Comparison of ENCODE assay signal across 20 cellular contexts in the genomic region with DNA sequence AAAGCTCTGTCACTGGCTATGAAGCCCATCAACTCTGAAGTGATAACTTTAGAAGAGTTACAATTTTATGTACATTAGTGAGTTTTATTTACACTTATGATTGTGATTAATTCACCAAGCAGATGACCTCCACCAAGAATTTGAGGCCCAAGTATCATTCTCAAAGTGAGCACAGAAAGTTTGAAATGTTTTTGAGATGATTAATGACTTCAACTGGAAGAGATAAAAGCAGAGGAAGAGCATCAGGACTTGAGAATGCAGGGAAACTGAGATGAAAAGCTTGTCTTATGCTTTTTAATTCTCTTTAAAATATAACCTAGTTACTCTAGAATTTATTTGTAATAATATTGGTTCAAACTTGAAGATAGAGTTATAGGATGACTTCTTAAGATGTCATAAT.
DNase-seq lines count a peak whose midpoint lies in the region; TF ChIP-seq lines count a peak whose summit lies in the region.
"Had no signal": no experiment of that assay in that cellular context is flagged by ENCODE, and none has a peak within 500 bp of the region (broad histone marks: within the 10 kb centered on the region; RNA-seq: fewer than 3 reads in every experiment).

No MANE protein-coding gene starts in this region.

- H3K27me3 ChIP-seq in GM23248 (replicated peaks; ENCODE audit: insufficient read depth) (no peaks in the 10 kb centered on the region), SK-N-SH (ENCODE audit: insufficient read depth) (no peaks in the 10 kb centered on the region), smooth muscle cell (ENCODE audit: low read depth) (no peaks in the 10 kb centered on the region), breast epithelium (no peaks in the 10 kb centered on the region)
- H3K27me3 ChIP-seq: Peyer's patch, SJSA1 had no signal

- intact Hi-C loops in breast epithelium (cut with DNase I; ENCODE audit: low total_unique reads) = no loop called here

- H2AFZ ChIP-seq in GM23248 (no peak overlapping the region), SK-N-SH (ENCODE audit: low read depth) (peak overlapping the region; percentile 7; the same call in 1 of the 2 replicates), smooth muscle cell (ENCODE audit: low read depth) (no peak overlapping the region)

- H3K4me1 ChIP-seq in GM23248 (ENCODE audit: insufficient read depth) (peaks cover 11% of the 10 kb centered on the region), SK-N-SH (ENCODE audit: control insufficient read depth in 1 of 2, insufficient read depth in 2 of 2, low read depth in 1 of 2, low read length in 1 of 2) (peaks cover 0 to 9% of the 10 kb centered on the region in 2 experiments; a peak in 3 of 4 replicates), smooth muscle cell (ENCODE audit: low read depth) (no peaks in the 10 kb centered on the region), breast epithelium (no peaks in the 10 kb centered on the region)
- H3K4me1 ChIP-seq: Peyer's patch had no signal

- H3K9me3 ChIP-seq in GM23248 (ENCODE audit: low read depth) = no peaks in the 10 kb centered on the region
- H3K9me3 ChIP-seq in SK-N-SH = no peaks in the 10 kb centered on the region
- no peaks in the 10 kb centered on the region for H3K9me3 ChIP-seq in smooth muscle cell (replicated peaks; ENCODE audit: low read depth)
- H3K9me3 ChIP-seq in breast epithelium = no peaks in the 10 kb centered on the region
- H3K9me3 ChIP-seq: Peyer's patch, SJSA1 had no signal

- POLR2A ChIA-PET in SK-N-SH (lab: Yijun Ruan, JAX) = no interaction called here

- in situ Hi-C loops in GM23248 (cut with MboI) = no loop called here

- H3K79me2 ChIP-seq in GM23248 (ENCODE audit: insufficient read depth) = no peaks in the 10 kb centered on the region
- no peaks in the 10 kb centered on the region for H3K79me2 ChIP-seq in SK-N-SH (ENCODE audit: insufficient read depth)
- no peaks in the 10 kb centered on the region for H3K79me2 ChIP-seq in smooth muscle cell (ENCODE audit: low read depth)

- no peak for TF ChIP-seq EP300 in SK-N-SH (IDR thresholded peaks at IDR 0.05; ENCODE audit: borderline replicate concordance in 1 of 2, low read depth in 1 of 2, low read length in 1 of 2)

- TF ChIP-seq CTCF in SK-N-SH (IDR thresholded peaks at IDR 0.05) (no peak), choroid plexus epithelial cell (conservative IDR thresholded peaks at IDR 0.05; ENCODE audit: low read depth, low read length) (no peak), smooth muscle cell (IDR thresholded peaks at IDR 0.05; ENCODE audit: borderline replicate concordance, insufficient read depth, poor library complexity, severe bottlenecking) (no peak), breast epithelium (IDR thresholded peaks at IDR 0.05) (no peak)

- DNase-seq in GM23248 = peak; percentile 5
- no peak for DNase-seq in SK-N-SH
- peak; percentile 56 for DNase-seq in choroid plexus epithelial cell (ENCODE audit: low read depth)
- no peak for DNase-seq in smooth muscle cell (lab: John Stamatoyannopoulos, UW; ENCODE audit: unreplicated experiment)
- no peak for DNase-seq in breast epithelium (ENCODE audit: low spot score in 2 of 2)
- no peak for DNase-seq in activated CD8-positive, alpha-beta memory T cell treated with anti-CD3 and anti-CD28 coated beads, Interleukin-2, amount 50 U/mL, for 48 hours
- no peak for DNase-seq in SIG-M5 treated with dmso at 0.1 percent for 504 hours (lab: John Stamatoyannopoulos, UW; ENCODE audit: unreplicated experiment)
- DNase-seq: Calu3; GOT3; HCEC 1CT; NCI-H1105; NCI-H146; NCI-H2029 treated with DMSO at 0.1 percent for 48 hours; NCI-H345; NCI-H524; NCI-H774; NK-92 treated with Interleukin-12 subunit alpha and Interleukin-12 subunit beta, amount 100 ng/mL, for 24 hours; Peyer's patch had no signal

- no peak for TF ChIP-seq POLR2A in breast epithelium (IDR thresholded peaks at IDR 0.05)

- TF ChIP-seq RAD21 in SK-N-SH (IDR thresholded peaks at IDR 0.05; ENCODE audit: low read length) = no peak

- H3K36me3 ChIP-seq in GM23248 (ENCODE audit: low read depth) = no peaks in the 10 kb centered on the region
- no peaks in the 10 kb centered on the region for H3K36me3 ChIP-seq in SK-N-SH (replicated peaks in 1 of 2; ENCODE audit: control insufficient read depth in 1 of 2, insufficient read depth in 2 of 2, low read length in 1 of 2)
- no peaks in the 10 kb centered on the region for H3K36me3 ChIP-seq in smooth muscle cell (ENCODE audit: low read depth)
- H3K36me3 ChIP-seq in breast epithelium = no peaks in the 10 kb centered on the region
- H3K36me3 ChIP-seq: Peyer's patch, SJSA1 had no signal

- no peak overlapping the region for H3K27ac ChIP-seq in GM23248
- no peak overlapping the region; a peak in 1 of 4 replicates for H3K27ac ChIP-seq in SK-N-SH (ENCODE audit: low read depth in 2 of 2, low read length in 1 of 2)
- no peak overlapping the region for H3K27ac ChIP-seq in smooth muscle cell (ENCODE audit: low read depth)
- H3K27ac ChIP-seq in breast epithelium = no peak overlapping the region
- H3K27ac ChIP-seq: C4-2B, Peyer's patch, SJSA1 had no signal

- H3K9ac ChIP-seq in GM23248 (no peak overlapping the region), SK-N-SH (no peak overlapping the region), smooth muscle cell (ENCODE audit: low read depth) (no peak overlapping the region)

- no peaks in the 10 kb centered on the region for H4K20me1 ChIP-seq in GM23248 (ENCODE audit: insufficient read depth)
- no peaks in the 10 kb centered on the region for H4K20me1 ChIP-seq in SK-N-SH (ENCODE audit: insufficient read depth)
- H4K20me1 ChIP-seq in smooth muscle cell (ENCODE audit: low read depth) = no peaks in the 10 kb centered on the region

- H3K4me2 ChIP-seq in GM23248 (ENCODE audit: unreplicated experiment) (peak overlapping the region; percentile 24), SK-N-SH (no peak overlapping the region), smooth muscle cell (peak overlapping the region; percentile 30)

- H3K9me2 ChIP-seq in GM23248 (ENCODE audit: insufficient read depth) (no peaks in the 10 kb centered on the region), SK-N-SH (no peaks in the 10 kb centered on the region)

- H3F3A ChIP-seq in GM23248 (ENCODE audit: insufficient read depth) (0 out of 2 replicates have a peak, but pooled peaks cover 6% of the 10 kb centered on the region), SK-N-SH (replicated peaks; ENCODE audit: insufficient read depth) (no peaks in the 10 kb centered on the region), smooth muscle cell (ENCODE audit: low read depth) (peaks cover 7% of the 10 kb centered on the region)

- CTCF ChIA-PET in SK-N-SH (lab: Yijun Ruan, JAX) = interaction anchor here (0.6 to 5.0 kb wide), 3 partner anchors 30 to 65 kb away, joined by 3 to 44 read pairs (median 3); no protein-coding TSS in a partner anchor

- H3K4me3 ChIP-seq in GM23248 (no peak overlapping the region), SK-N-SH (ENCODE audit: low read depth in 2 of 2, low read length in 1 of 2) (no peak overlapping the region), choroid plexus epithelial cell (ENCODE audit: low read depth, low read length) (no peak overlapping the region), smooth muscle cell (no peak overlapping the region), breast epithelium (no peak overlapping the region)
- H3K4me3 ChIP-seq: Peyer's patch, SJSA1 had no signal

TF ChIP-seq in SK-N-SH, 30 proteins besides CTCF, POLR2A, EP300 and RAD21:
- no peak for TF ChIP-seq MXI1 (IDR thresholded peaks at IDR 0.05; ENCODE audit: low read depth, low read length)
- TF ChIP-seq JUND (IDR thresholded peaks at IDR 0.05) = peak; percentile 20; the same call in 1 of the 2 replicates
- TF ChIP-seq, protein P1, sequence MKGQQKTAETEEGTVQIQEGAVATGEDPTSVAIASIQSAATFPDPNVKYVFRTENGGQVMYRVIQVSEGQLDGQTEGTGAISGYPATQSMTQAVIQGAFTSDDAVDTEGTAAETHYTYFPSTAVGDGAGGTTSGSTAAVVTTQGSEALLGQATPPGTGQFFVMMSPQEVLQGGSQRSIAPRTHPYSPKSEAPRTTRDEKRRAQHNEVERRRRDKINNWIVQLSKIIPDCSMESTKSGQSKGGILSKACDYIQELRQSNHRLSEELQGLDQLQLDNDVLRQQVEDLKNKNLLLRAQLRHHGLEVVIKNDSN (IDR thresholded peaks at IDR 0.05; ENCODE audit: borderline replicate concordance, low read depth) = no peak
- TF ChIP-seq, protein P2, sequence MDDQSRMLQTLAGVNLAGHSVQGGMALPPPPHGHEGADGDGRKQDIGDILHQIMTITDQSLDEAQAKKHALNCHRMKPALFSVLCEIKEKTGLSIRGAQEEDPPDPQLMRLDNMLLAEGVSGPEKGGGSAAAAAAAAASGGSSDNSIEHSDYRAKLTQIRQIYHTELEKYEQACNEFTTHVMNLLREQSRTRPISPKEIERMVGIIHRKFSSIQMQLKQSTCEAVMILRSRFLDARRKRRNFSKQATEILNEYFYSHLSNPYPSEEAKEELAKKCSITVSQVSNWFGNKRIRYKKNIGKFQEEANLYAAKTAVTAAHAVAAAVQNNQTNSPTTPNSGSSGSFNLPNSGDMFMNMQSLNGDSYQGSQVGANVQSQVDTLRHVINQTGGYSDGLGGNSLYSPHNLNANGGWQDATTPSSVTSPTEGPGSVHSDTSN (IDR thresholded peaks at IDR 0.05) = peak; percentile 47
- no peak for TF ChIP-seq CHD2 (IDR thresholded peaks at IDR 0.05; ENCODE audit: low read length, partially characterized antibody)
- no peak for TF ChIP-seq POLR2AphosphoS5 (IDR thresholded peaks at IDR 0.05; ENCODE audit: low read depth, low read length)
- peak; percentile 40; the same call in 1 of the 2 replicates for TF ChIP-seq FOSL2 (IDR thresholded peaks at IDR 0.05; ENCODE audit: borderline replicate concordance, low read depth)
- TF ChIP-seq SIN3A (IDR thresholded peaks at IDR 0.05; ENCODE audit: borderline replicate concordance, low read depth, low read length) = no peak

Comparison
In these comparisons a context has a peak if more than half of its experiments do, and no peak if none do; other contexts are left out.
1. DNase-seq: peak in GM23248 (single experiment) and choroid plexus epithelial cell (single experiment); none in SK-N-SH (single experiment), smooth muscle cell (single experiment), breast epithelium (0 of 2), activated CD8-positive, alpha-beta memory T cell treated with anti-CD3 and anti-CD28 coated beads, Interleukin-2, amount 50 U/mL, for 48 hours (single experiment) and SIG-M5 treated with dmso at 0.1 percent for 504 hours (single experiment).